8 cellular contexts compared by ENCODE assay signal in the genomic region with DNA sequence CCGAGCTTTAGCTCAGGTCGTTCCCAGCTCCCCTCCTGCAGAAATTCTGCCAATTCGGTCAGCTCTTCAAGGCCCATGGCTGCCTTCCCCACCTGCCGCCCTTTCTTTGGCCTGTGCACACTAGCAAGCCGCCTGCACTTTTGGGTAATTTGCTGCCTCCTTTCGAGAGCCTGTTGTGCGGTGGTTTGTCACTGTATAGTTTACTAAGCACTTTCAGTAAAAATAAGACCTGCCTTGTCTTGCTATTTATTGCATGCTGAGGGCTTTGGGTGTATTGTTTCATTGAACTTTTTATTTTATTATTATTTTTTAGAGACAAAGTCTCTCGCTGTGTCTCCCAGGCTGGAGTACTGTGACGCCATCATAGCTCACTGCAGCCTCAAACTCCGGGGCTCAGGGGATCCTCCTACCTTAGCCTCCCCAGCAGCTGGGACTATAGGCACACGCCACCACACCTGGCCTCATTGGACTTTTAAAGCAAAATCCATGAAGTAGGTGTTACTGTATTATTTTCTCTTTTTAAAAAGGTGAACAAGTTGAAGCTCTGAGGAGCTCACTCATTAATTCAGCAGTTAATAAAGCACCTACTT. TPM values are rescaled to one million over a fixed set of nuclear protein-coding genes. Genes with fewer than 3 reads are reported as not detected.
A peak's percentile ranks its signal among the peaks of the same experiment; 100 is the strongest.
DNase-seq lines count a peak whose midpoint lies in the region; ATAC-seq and TF ChIP-seq lines count a peak whose summit lies in the region.

No MANE protein-coding gene starts in this region.

- H3K4me2 ChIP-seq in DOHH2 (ENCODE audit: low read length) = peak overlapping the region; percentile 33

- intact Hi-C loops in esophagus squamous epithelium (cut with DNase I) (no loop called here), gastrocnemius medialis (cut with DNase I; ENCODE audit: low total_unique reads) (loop anchor here (1.0 to 10.0 kb wide), 5 partner anchors 7 to 1651 kb away; a partner anchor contains a TSS)

- no peaks in the 10 kb centered on the region for H3K79me2 ChIP-seq in DOHH2 (ENCODE audit: control insufficient read depth, low read length)

- POLR2A ChIA-PET in RWPE1 (lab: Yijun Ruan, JAX; ENCODE audit: low non-redundant PET) = no interaction called here

- peaks cover 4% of the 10 kb centered on the region; the same call in 1 of the 2 replicates for H3K4me1 ChIP-seq in DOHH2 (ENCODE audit: control insufficient read depth, low read length)
- H3K4me1 ChIP-seq in esophagus squamous epithelium = peaks cover 15 to 32% (median 15%) of the 10 kb centered on the region in 3 donors
- H3K4me1 ChIP-seq in gastrocnemius medialis = peaks cover 43 to 63% of the 10 kb centered on the region in 2 donors

- H3K4me3 ChIP-seq in DOHH2 (ENCODE audit: low read length) (peak overlapping the region; percentile 11), esophagus squamous epithelium (peak overlapping the region in 3 of 4 donors; percentile 37 to 58 (median 48)), gastrocnemius medialis (peak overlapping the region; percentile 58 to 72 (median 70))

- TF ChIP-seq CTCF in DOHH2 (IDR thresholded peaks at IDR 0.05; ENCODE audit: low read depth, low read length, poor library complexity, severe bottlenecking) (no peak), RWPE1 (conservative IDR thresholded peaks at IDR 0.05; ENCODE audit: low read depth) (no peak), esophagus squamous epithelium (IDR thresholded peaks at IDR 0.05) (no peak), gastrocnemius medialis (IDR thresholded peaks at IDR 0.05 in 4 of 5, conservative IDR thresholded peaks at IDR 0.05 in 1 of 5) (no peak)

- H3K27ac ChIP-seq in DOHH2 (ENCODE audit: low read depth, low read length) (no peak overlapping the region), RWPE1 (peak overlapping the region; percentile 89), esophagus squamous epithelium (peak overlapping the region; percentile 29 to 82 (median 74)), gastrocnemius medialis (peak overlapping the region; percentile 99 to 100 (median 99))

- H3F3A ChIP-seq in DOHH2 (ENCODE audit: control insufficient read depth, insufficient read depth) = no peaks in the 10 kb centered on the region

- TF ChIP-seq POLR2A in esophagus squamous epithelium (IDR thresholded peaks at IDR 0.05) (no peak), gastrocnemius medialis (IDR thresholded peaks at IDR 0.05) (no peak)

- H3K27me3 ChIP-seq in DOHH2 (ENCODE audit: control insufficient read depth, low read length) = peaks cover 15% of the 10 kb centered on the region; the same call in 1 of the 2 replicates
- peaks cover 0 to 5% (median 0%) of the 10 kb centered on the region in 4 donors for H3K27me3 ChIP-seq in esophagus squamous epithelium
- no peaks in the 10 kb centered on the region for H3K27me3 ChIP-seq in gastrocnemius medialis

- CTCF ChIA-PET in RWPE1 (lab: Yijun Ruan, JAX) = interaction anchor here (1.5 kb wide), 1 partner anchor 21 kb away, joined by 5 read pairs; no protein-coding TSS in a partner anchor

- H3K36me3 ChIP-seq in DOHH2 (ENCODE audit: control insufficient read depth, low read length) = no peaks in the 10 kb centered on the region
- H3K36me3 ChIP-seq in esophagus squamous epithelium = no peaks in the 10 kb centered on the region
- H3K36me3 ChIP-seq in gastrocnemius medialis = peaks cover 0 to 2% of the 10 kb centered on the region in 2 donors

- 31 to 42% methylated on average over 11 of the region's 11 CpGs for WGBS in esophagus squamous epithelium, 2 donors

- H4K20me1 ChIP-seq in DOHH2 (ENCODE audit: control insufficient read depth, insufficient read depth, low read depth, low read length) = no peaks in the 10 kb centered on the region

- ATAC-seq in gastrocnemius medialis (no peak), GM19467 (IDR thresholded peaks at IDR 0.05; ENCODE audit: unreplicated experiment) (no peak), HG03457 (IDR thresholded peaks at IDR 0.05; ENCODE audit: unreplicated experiment) (no peak)

- H3K9me2 ChIP-seq in DOHH2 (replicated peaks; ENCODE audit: control insufficient read depth, low read length) = no peaks in the 10 kb centered on the region

- DNase-seq in RWPE1 (ENCODE audit: low spot score) (no peak), esophagus squamous epithelium (lab: John Stamatoyannopoulos, UW) (no peak), gastrocnemius medialis (peak in 1 of 2 donors; percentile 11), C1 segment of cervical spinal cord (lab: John Stamatoyannopoulos, UW) (no peak)
- no peak for DNase-seq in effector CD4-positive, alpha-beta T cell

- in situ Hi-C loops in gastrocnemius medialis (cut with MboI; ENCODE audit: low sequenced_read_pairs in 4 of 4) = no loop called here

- no peaks in the 10 kb centered on the region for H3K9me3 ChIP-seq in DOHH2 (ENCODE audit: control insufficient read depth, insufficient read depth, low read length)
- no peaks in the 10 kb centered on the region for H3K9me3 ChIP-seq in esophagus squamous epithelium
- H3K9me3 ChIP-seq in gastrocnemius medialis = no peaks in the 10 kb centered on the region

RNA-seq across cellular contexts. Expression of a gene that starts 1.1 kb away (rescaled TPM):
- total RNA-seq in esophagus squamous epithelium (1 to 10 TPM in 1 of 4 donors, under 1 TPM in 1, not detected in 2; 0.57 to 7.6 TPM), gastrocnemius medialis (1,000 to 10,000 TPM in 3 of 4 donors, 100 to 1,000 TPM in 1; 886 to 2,424 (median 1,240) TPM)

RNA-seq across cellular contexts. Expression of a gene that starts 39.0 kb away (rescaled TPM):
- total RNA-seq in esophagus squamous epithelium = 100 to 1,000 TPM in 1 of 4 donors, 10 to 100 TPM in 3; 29.6 to 108 (median 79.2) TPM
- 10 to 100 TPM; 21.2 to 53.4 (median 35.9) TPM for total RNA-seq in gastrocnemius medialis

Comparison
In these comparisons a context has a peak if more than half of its experiments do, and no peak if none do; other contexts are left out.
1. H3K4me3 ChIP-seq: peak in every context shown above with its lines; median percentile 70 in gastrocnemius medialis; 48 in esophagus squamous epithelium; 11 in DOHH2.
2. RNA of a gene that starts 1.1 kb away (total RNA-seq): 886 to 2,424 TPM in gastrocnemius medialis; 0.57 to 7.6 TPM in esophagus squamous epithelium; every median in the first group is over 100 times any median in the second.